ENCODE assay signal across 8 cellular contexts in genomic region chr13:24053505-24054251, GRCh38.
DNase-seq lines count a peak whose midpoint lies in the region; ATAC-seq, FAIRE-seq and TF ChIP-seq lines count a peak whose summit lies in the region.

No MANE protein-coding gene starts in this region.

- CTCF ChIA-PET in Calu3 (lab: Charles Lee): interaction anchor here (0.7 to 2.5 kb wide), 9 partner anchors 22 to 175 kb away, joined by 3 to 13 read pairs (median 4); partner anchors contain the start of gene SPATA13
- CTCF ChIA-PET in PC-9 (lab: Charles Lee): interaction anchor here (1.5 kb wide), 1 partner anchor 164 kb away, joined by 3 read pairs; no protein-coding TSS in a partner anchor

- no peaks in the 10 kb centered on the region for H3K79me1 ChIP-seq in trophoblast cell (ENCODE audit: low read length)

- TF ChIP-seq EP300 in gastroesophageal sphincter (IDR thresholded peaks at IDR 0.05): no peak

- H4K12ac ChIP-seq in trophoblast cell (ENCODE audit: low read depth, low read length): no peak overlapping the region

- ATAC-seq in GM19467 (IDR thresholded peaks at IDR 0.05; ENCODE audit: unreplicated experiment) (peak; percentile 79), gastroesophageal sphincter (peak; percentile 43)
- peak; percentile 94 for ATAC-seq in activated T-helper 17 cell treated with anti-CD3 and anti-CD28 coated beads, Interleukin-2, amount 50 U/mL, for 72 hours (replicated peaks)

- POLR2A ChIA-PET in PC-9 (lab: Charles Lee; ENCODE audit: unreplicated experiment): no interaction called here

- no peak overlapping the region for H3K14ac ChIP-seq in trophoblast cell (ENCODE audit: low read length)

- DNase-seq in Calu3 (peak; percentile 73), HUDEP-2 (lab: John Stamatoyannopoulos, UW; ENCODE audit: unreplicated experiment in 76 of 76) (peak in 39 of 76 experiments; percentile 1 to 39 (median 22)), PC-9 (peak; percentile 55 to 78), trophoblast cell (peak; percentile 57 to 81), urothelium cell line (ENCODE audit: low spot score) (peak; percentile 65)

- H3K4me2 ChIP-seq in PC-9 (peak overlapping the region; percentile 39), trophoblast cell (ENCODE audit: low read length) (no peak overlapping the region)

- no peaks in the 10 kb centered on the region for H3F3A ChIP-seq in PC-9 (ENCODE audit: insufficient read depth, low read depth)

- peak overlapping the region; percentile 61; the same call in 1 of the 2 replicates for H2AFZ ChIP-seq in PC-9
- no peak overlapping the region for H2AFZ ChIP-seq in trophoblast cell (ENCODE audit: insufficient read depth, low read length, poor library complexity)

- H3K4me1 ChIP-seq in PC-9 (replicated peaks; ENCODE audit: insufficient read depth) (peaks cover 14% of the 10 kb centered on the region), gastroesophageal sphincter (peaks cover 4 to 38% (median 26%) of the 10 kb centered on the region in 3 donors), trophoblast cell (ENCODE audit: control insufficient read depth in 1 of 2, insufficient read depth in 2 of 2, low read length in 2 of 2) (peaks cover 0 to 3% of the 10 kb centered on the region in 2 experiments)

- no peak overlapping the region for H3K27ac ChIP-seq in PC-9
- peak overlapping the region; percentile 60 to 77 (median 70) for H3K27ac ChIP-seq in gastroesophageal sphincter
- H3K27ac ChIP-seq in trophoblast cell (ENCODE audit: low read depth, low read length): no peak overlapping the region

- H3K27me3 Mint-ChIP-seq in Calu3 (ENCODE audit: unreplicated experiment): no peaks in the 10 kb centered on the region
- peaks cover 10% of the 10 kb centered on the region for H3K27me3 Mint-ChIP-seq in activated T-helper 17 cell treated with anti-CD3 and anti-CD28 coated beads, Interleukin-2, amount 50 U/mL, for 72 hours

- H3K9me3 Mint-ChIP-seq in Calu3 (ENCODE audit: low read depth, unreplicated experiment): no peaks in the 10 kb centered on the region
- H3K9me3 Mint-ChIP-seq in activated T-helper 17 cell treated with anti-CD3 and anti-CD28 coated beads, Interleukin-2, amount 50 U/mL, for 72 hours: no peaks in the 10 kb centered on the region

- no peak for TF ChIP-seq POLR2A in gastroesophageal sphincter (IDR thresholded peaks at IDR 0.05)

- TF ChIP-seq CTCF in Calu3 (IDR thresholded peaks at IDR 0.05; ENCODE audit: unreplicated experiment): peak; percentile 57
- peak; percentile 89 for TF ChIP-seq CTCF in PC-9 (conservative IDR thresholded peaks at IDR 0.05)
- TF ChIP-seq CTCF in gastroesophageal sphincter (IDR thresholded peaks at IDR 0.05): peak; percentile 22 to 67 (median 46)

- H3K9ac ChIP-seq in trophoblast cell (ENCODE audit: low read length): no peak overlapping the region

- H3K79me2 ChIP-seq in PC-9 (ENCODE audit: low read depth) (no peaks in the 10 kb centered on the region), trophoblast cell (ENCODE audit: control insufficient read depth, insufficient read depth, low read length, poor library complexity) (no peaks in the 10 kb centered on the region)

- intact Hi-C loops in Calu3 (cut with micrococcal nuclease; ENCODE audit: unreplicated experiment) (loop anchor here (1.0 to 2.0 kb wide), 5 partner anchors 33 to 167 kb away; partner anchors contain the start of gene SPATA13), PC-9 (cut with micrococcal nuclease; ENCODE audit: unreplicated experiment) (loop anchor here (1.0 to 5.0 kb wide), 4 partner anchors 36 to 167 kb away; no protein-coding TSS in a partner anchor)

- H3K18ac ChIP-seq in trophoblast cell (ENCODE audit: low read length): no peak overlapping the region

- no peak overlapping the region for H3K4me3 Mint-ChIP-seq in Calu3 (ENCODE audit: low read depth, unreplicated experiment)
- H3K4me3 Mint-ChIP-seq in activated T-helper 17 cell treated with anti-CD3 and anti-CD28 coated beads, Interleukin-2, amount 50 U/mL, for 72 hours: no peak overlapping the region

- no peak overlapping the region for H2BK120ac ChIP-seq in trophoblast cell (ENCODE audit: insufficient read depth, low read length, poor library complexity)

- WGBS in gastroesophageal sphincter (ENCODE audit: low coverage in 1 of 2), 2 donors: 72 to 75% methylated on average over 4 to 6 of the region's 9 CpGs
- WGBS in trophoblast cell (ENCODE audit: extremely low coverage, insufficient coverage, insufficient read length): no CpG with 5 or more reads among the region's 9 CpGs

- H3K23ac ChIP-seq in trophoblast cell (ENCODE audit: low read length): no peak overlapping the region

- H3K4me1 Mint-ChIP-seq in Calu3 (ENCODE audit: low read depth, unreplicated experiment): peaks cover 30% of the 10 kb centered on the region
- no peaks in the 10 kb centered on the region for H3K4me1 Mint-ChIP-seq in activated T-helper 17 cell treated with anti-CD3 and anti-CD28 coated beads, Interleukin-2, amount 50 U/mL, for 72 hours

- H4K8ac ChIP-seq in trophoblast cell (ENCODE audit: low read depth, low read length): no peak overlapping the region

- H3K4me3 ChIP-seq in PC-9: no peak overlapping the region
- H3K4me3 ChIP-seq in gastroesophageal sphincter: no peak overlapping the region
- no peak overlapping the region for H3K4me3 ChIP-seq in trophoblast cell (ENCODE audit: low read depth, low read length)

- no peaks in the 10 kb centered on the region for H3K36me3 ChIP-seq in PC-9 (ENCODE audit: low read depth)
- H3K36me3 ChIP-seq in gastroesophageal sphincter: no peaks in the 10 kb centered on the region
- no peaks in the 10 kb centered on the region for H3K36me3 ChIP-seq in trophoblast cell (ENCODE audit: control insufficient read depth in 1 of 2, insufficient read depth in 2 of 2, low read length in 2 of 2)

- H3K9me3 ChIP-seq in PC-9 (ENCODE audit: insufficient read depth, low read depth) (no peaks in the 10 kb centered on the region), gastroesophageal sphincter (no peaks in the 10 kb centered on the region), trophoblast cell (ENCODE audit: insufficient read depth, low read depth, low read length) (no peaks in the 10 kb centered on the region)

- H3K36me3 Mint-ChIP-seq in Calu3 (ENCODE audit: insufficient read depth, unreplicated experiment): no peaks in the 10 kb centered on the region
- H3K36me3 Mint-ChIP-seq in activated T-helper 17 cell treated with anti-CD3 and anti-CD28 coated beads, Interleukin-2, amount 50 U/mL, for 72 hours (ENCODE audit: low read depth): no peaks in the 10 kb centered on the region

- no peak overlapping the region for H3K4ac ChIP-seq in trophoblast cell (ENCODE audit: low read depth, low read length)

- no peak overlapping the region for H2BK5ac ChIP-seq in trophoblast cell (ENCODE audit: low read depth, low read length, poor library complexity)

- peak overlapping the region; percentile 52 for H3K27ac Mint-ChIP-seq in Calu3 (ENCODE audit: unreplicated experiment)
- no peak overlapping the region for H3K27ac Mint-ChIP-seq in activated T-helper 17 cell treated with anti-CD3 and anti-CD28 coated beads, Interleukin-2, amount 50 U/mL, for 72 hours

- H4K91ac ChIP-seq in trophoblast cell (ENCODE audit: low read depth, low read length): no peak overlapping the region

- no TSS peak for BruUV-seq in Calu3 (replicated peaks; lab: Mats Ljungman, UMichigan)
- no TSS peak for BruUV-seq in PC-9 (replicated peaks; lab: Mats Ljungman, UMichigan)

- H2BK12ac ChIP-seq in trophoblast cell (ENCODE audit: low read length): no peak overlapping the region

- H4K20me1 ChIP-seq in PC-9 (ENCODE audit: insufficient read depth): no peaks in the 10 kb centered on the region

- no peak for FAIRE-seq in urothelium cell line (lab: Jason Lieb, UNC)

- H3K27me3 ChIP-seq in PC-9 (ENCODE audit: insufficient read depth, low read depth): no peaks in the 10 kb centered on the region
- no peaks in the 10 kb centered on the region for H3K27me3 ChIP-seq in gastroesophageal sphincter
- H3K27me3 ChIP-seq in trophoblast cell (ENCODE audit: insufficient read depth, low read length): no peaks in the 10 kb centered on the region

- H3K9me2 ChIP-seq in PC-9 (ENCODE audit: insufficient read depth): no peaks in the 10 kb centered on the region

- no peak overlapping the region for H2AK5ac ChIP-seq in trophoblast cell (ENCODE audit: low read length)

Comparison
In these comparisons a context has a peak if more than half of its experiments do, and no peak if none do; other contexts are left out.
1. DNase-seq: peak in every context shown above with its lines; median percentile 73 in Calu3; 69 in trophoblast cell; 66 in PC-9; 65 in urothelium cell line; 22 in HUDEP-2.
2. ATAC-seq: peak in every context shown above with its lines; median percentile 94 in activated T-helper 17 cell treated with anti-CD3 and anti-CD28 coated beads, Interleukin-2, amount 50 U/mL, for 72 hours; 79 in GM19467; 43 in gastroesophageal sphincter.
3. H3K27ac ChIP-seq: peak in gastroesophageal sphincter (4 of 4); none in PC-9 (single experiment) and trophoblast cell (single experiment).
4. Peak in every context shown above with its lines, with median percentiles within 50 percentile points of each other: CTCF ChIP-seq.